1 cellular context compared by ENCODE assay signal in the genomic region with DNA sequence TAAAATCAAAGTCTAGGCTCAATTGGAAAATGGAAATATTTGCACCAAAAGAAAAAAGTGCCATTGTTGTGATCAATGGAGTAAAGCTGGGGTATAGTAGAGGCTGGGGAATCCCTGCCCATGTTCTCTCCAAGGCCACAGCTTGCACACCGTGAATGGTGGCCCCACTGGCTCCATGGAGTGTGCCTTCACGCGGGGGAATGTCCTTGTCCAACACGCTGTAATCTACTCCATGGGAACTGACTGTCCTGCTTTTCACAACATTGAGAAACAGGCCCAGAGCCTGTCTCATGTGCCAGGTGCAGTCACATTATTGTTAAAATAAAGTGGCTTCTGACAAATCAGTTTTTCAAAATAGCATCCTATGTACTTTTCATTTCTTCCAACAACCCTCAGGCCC.
TF ChIP-seq lines count a peak whose summit lies in the region.

No MANE protein-coding gene starts in this region.

TF ChIP-seq in HepG2, 621 proteins besides CTCF, POLR2A, EP300 and RAD21:
- TF ChIP-seq ZMYM4 (CRISPR knock-in tag; IDR thresholded peaks at IDR 0.05) (peak; percentile 50; the same call in 1 of the 2 replicates), SALL1 (CRISPR knock-in tag; IDR thresholded peaks at IDR 0.05) (peak; percentile 39; the same call in 1 of the 2 replicates), HMG20A (CRISPR knock-in tag; IDR thresholded peaks at IDR 0.05; ENCODE audit: borderline replicate concordance) (0 out of 2 replicates have a peak, but pooled peaks have one; percentile 1), ZNF644 (CRISPR knock-in tag; IDR thresholded peaks at IDR 0.05; ENCODE audit: low read depth) (peak; percentile 79), POLR2G (IDR thresholded peaks at IDR 0.05; ENCODE audit: low read depth, low read length) (0 out of 2 replicates have a peak, but pooled peaks have one; percentile 8), ZBTB38 (CRISPR knock-in tag; IDR thresholded peaks at IDR 0.05) (peak; percentile 63; the same call in 1 of the 2 replicates), RARG (CRISPR knock-in tag; IDR thresholded peaks at IDR 0.05; ENCODE audit: low read depth) (no peak), POGZ (CRISPR knock-in tag; IDR thresholded peaks at IDR 0.05) (0 out of 2 replicates have a peak, but pooled peaks have one; percentile 31), ZNF331 (CRISPR knock-in tag; IDR thresholded peaks at IDR 0.05) (no peak)
- TF ChIP-seq, protein P1, sequence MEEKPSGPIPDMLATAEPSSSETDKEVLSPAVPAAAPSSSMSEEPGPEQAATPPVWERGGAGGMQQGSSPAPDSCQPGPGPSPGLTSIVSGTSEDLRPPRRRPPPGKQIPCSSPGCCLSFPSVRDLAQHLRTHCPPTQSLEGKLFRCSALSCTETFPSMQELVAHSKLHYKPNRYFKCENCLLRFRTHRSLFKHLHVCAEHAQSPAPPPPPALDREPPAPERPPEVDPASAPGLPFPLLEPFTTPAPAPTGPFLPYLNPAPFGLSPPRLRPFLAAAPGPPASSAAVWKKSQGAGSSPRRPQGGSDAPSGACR (CRISPR knock-in tag; IDR thresholded peaks at IDR 0.05): no peak
- TF ChIP-seq, protein P2, sequence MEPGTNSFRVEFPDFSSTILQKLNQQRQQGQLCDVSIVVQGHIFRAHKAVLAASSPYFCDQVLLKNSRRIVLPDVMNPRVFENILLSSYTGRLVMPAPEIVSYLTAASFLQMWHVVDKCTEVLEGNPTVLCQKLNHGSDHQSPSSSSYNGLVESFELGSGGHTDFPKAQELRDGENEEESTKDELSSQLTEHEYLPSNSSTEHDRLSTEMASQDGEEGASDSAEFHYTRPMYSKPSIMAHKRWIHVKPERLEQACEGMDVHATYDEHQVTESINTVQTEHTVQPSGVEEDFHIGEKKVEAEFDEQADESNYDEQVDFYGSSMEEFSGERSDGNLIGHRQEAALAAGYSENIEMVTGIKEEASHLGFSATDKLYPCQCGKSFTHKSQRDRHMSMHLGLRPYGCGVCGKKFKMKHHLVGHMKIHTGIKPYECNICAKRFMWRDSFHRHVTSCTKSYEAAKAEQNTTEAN (CRISPR knock-in tag; conservative IDR thresholded peaks at IDR 0.05): 0 out of 2 replicates have a peak, but pooled peaks have one; percentile 25
- TF ChIP-seq, protein P3, sequence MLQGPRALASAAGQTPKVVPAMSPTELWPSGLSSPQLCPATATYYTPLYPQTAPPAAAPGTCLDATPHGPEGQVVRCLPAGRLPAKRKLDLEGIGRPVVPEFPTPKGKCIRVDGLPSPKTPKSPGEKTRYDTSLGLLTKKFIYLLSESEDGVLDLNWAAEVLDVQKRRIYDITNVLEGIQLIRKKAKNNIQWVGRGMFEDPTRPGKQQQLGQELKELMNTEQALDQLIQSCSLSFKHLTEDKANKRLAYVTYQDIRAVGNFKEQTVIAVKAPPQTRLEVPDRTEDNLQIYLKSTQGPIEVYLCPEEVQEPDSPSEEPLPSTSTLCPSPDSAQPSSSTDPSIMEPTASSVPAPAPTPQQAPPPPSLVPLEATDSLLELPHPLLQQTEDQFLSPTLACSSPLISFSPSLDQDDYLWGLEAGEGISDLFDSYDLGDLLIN (CRISPR knock-in tag; IDR thresholded peaks at IDR 0.05; ENCODE audit: borderline replicate concordance): no peak
- TF ChIP-seq, protein P4, sequence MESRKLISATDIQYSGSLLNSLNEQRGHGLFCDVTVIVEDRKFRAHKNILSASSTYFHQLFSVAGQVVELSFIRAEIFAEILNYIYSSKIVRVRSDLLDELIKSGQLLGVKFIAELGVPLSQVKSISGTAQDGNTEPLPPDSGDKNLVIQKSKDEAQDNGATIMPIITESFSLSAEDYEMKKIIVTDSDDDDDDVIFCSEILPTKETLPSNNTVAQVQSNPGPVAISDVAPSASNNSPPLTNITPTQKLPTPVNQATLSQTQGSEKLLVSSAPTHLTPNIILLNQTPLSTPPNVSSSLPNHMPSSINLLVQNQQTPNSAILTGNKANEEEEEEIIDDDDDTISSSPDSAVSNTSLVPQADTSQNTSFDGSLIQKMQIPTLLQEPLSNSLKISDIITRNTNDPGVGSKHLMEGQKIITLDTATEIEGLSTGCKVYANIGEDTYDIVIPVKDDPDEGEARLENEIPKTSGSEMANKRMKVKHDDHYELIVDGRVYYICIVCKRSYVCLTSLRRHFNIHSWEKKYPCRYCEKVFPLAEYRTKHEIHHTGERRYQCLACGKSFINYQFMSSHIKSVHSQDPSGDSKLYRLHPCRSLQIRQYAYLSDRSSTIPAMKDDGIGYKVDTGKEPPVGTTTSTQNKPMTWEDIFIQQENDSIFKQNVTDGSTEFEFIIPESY (CRISPR knock-in tag; IDR thresholded peaks at IDR 0.05): peak; percentile 94
- TF ChIP-seq, protein P5, sequence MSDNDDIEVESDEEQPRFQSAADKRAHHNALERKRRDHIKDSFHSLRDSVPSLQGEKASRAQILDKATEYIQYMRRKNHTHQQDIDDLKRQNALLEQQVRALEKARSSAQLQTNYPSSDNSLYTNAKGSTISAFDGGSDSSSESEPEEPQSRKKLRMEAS (IDR thresholded peaks at IDR 0.05): peak; percentile 44; the same call in 1 of the 2 replicates
